Comparison of ENCODE assay signal across 30 cellular contexts in the genomic region with DNA sequence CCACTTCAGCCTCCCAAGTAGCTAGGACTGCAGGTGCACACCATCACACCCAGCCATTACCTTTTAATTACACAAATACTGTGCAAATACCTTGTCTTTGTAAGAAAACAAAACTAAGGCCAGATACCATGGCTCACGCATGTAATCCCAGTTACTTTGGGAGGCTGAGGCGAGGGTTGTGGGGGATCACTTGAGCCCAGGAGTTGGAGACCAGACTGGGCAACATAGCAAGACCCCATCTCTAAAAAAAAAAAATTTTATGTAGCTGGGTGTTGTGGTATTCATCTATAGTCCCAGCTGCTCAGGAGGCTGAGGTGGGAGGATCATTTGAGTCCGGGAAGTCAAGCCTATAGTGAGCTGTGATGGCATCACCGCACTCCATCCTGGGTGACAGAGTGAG.
DNase-seq lines count a peak whose midpoint lies in the region; ATAC-seq and TF ChIP-seq lines count a peak whose summit lies in the region.
"Had no signal": no experiment of that assay in that cellular context is flagged by ENCODE, and none has a peak within 500 bp of the region (broad histone marks: within the 10 kb centered on the region; RNA-seq: fewer than 3 reads in every experiment).

No MANE protein-coding gene starts in this region.

- no peaks in the 10 kb centered on the region for H3K27me3 Mint-ChIP-seq in activated T-helper 1 cell treated with anti-CD3 and anti-CD28 coated beads, Interleukin-12 subunit alpha, Interleukin-12 subunit beta, Interleukin-2, Interleukin-4 antibody, amounts not matched to agents 30 ng/mL and 10 ng/mL and 1 ng/mL, durations not matched to agents 14 hours and 24 hours and 36 hours (ENCODE audit: insufficient read depth)
- H3K27me3 Mint-ChIP-seq in stimulated activated naive B cell treated with anti-CD40 and anti-IgM and Interleukin-4, amounts not matched to agents 10 μg/mL and 1 μg/mL and 100 μg/mL, for 72 hours: no peaks in the 10 kb centered on the region
- H3K27me3 Mint-ChIP-seq: stimulated activated naive CD8-positive, alpha-beta T cell treated with anti-CD3 and anti-CD28 coated beads, Interleukin-15, amount 100 ng/mL, for 72 hours had no signal

- H3K4me1 Mint-ChIP-seq in activated T-helper 1 cell treated with anti-CD3 and anti-CD28 coated beads, Interleukin-12 subunit alpha, Interleukin-12 subunit beta, Interleukin-2, Interleukin-4 antibody, amounts not matched to agents 30 ng/mL and 10 ng/mL and 1 ng/mL, durations not matched to agents 14 hours and 24 hours and 36 hours (ENCODE audit: low read depth): peaks cover 78% of the 10 kb centered on the region
- H3K4me1 Mint-ChIP-seq in stimulated activated naive B cell treated with anti-CD40 and anti-IgM and Interleukin-4, amounts not matched to agents 10 μg/mL and 1 μg/mL and 100 μg/mL, for 72 hours: peaks cover 51 to 84% of the 10 kb centered on the region in 2 donors

- H3K9ac ChIP-seq in KMS-11: peak overlapping the region; percentile 55; the same call in 1 of the 2 replicates
- H3K9ac ChIP-seq: neural progenitor cell had no signal

- peak overlapping the region; percentile 89 for H3K4me2 ChIP-seq in KMS-11
- H3K4me2 ChIP-seq: neural progenitor cell had no signal

- ATAC-seq in stimulated activated naive B cell treated with anti-CD40 and anti-IgM and Interleukin-4, amounts not matched to agents 10 μg/mL and 1 μg/mL and 100 μg/mL, for 72 hours (replicated peaks): no peak
- ATAC-seq: GM12878; Right ventricle myocardium inferior; SK-N-SH treated with all-trans-retinoic acid at 6 μM for 48 hours; stimulated activated naive CD8-positive, alpha-beta T cell treated with anti-CD3 and anti-CD28 coated beads, Interleukin-15, amount 100 ng/mL, for 72 hours had no signal

- TF ChIP-seq CTCF in KMS-11 (conservative IDR thresholded peaks at IDR 0.05; ENCODE audit: low read depth, low read length): no peak

- H3K79me2 ChIP-seq in KMS-11 (ENCODE audit: insufficient read depth, low read depth): no peaks in the 10 kb centered on the region

- H3K27ac ChIP-seq in KMS-11: peak overlapping the region; percentile 92
- H3K27ac ChIP-seq: neural progenitor cell, pancreas, thoracic aorta had no signal

- intact Hi-C loops in activated T-helper 1 cell treated with anti-CD3 and anti-CD28 coated beads, Interleukin-12 subunit alpha, Interleukin-12 subunit beta, Interleukin-2, Interleukin-4 antibody, amounts not matched to agents 30 ng/mL and 10 ng/mL and 1 ng/mL, durations not matched to agents 14 hours and 24 hours and 36 hours (cut with micrococcal nuclease): loop anchor here (2.0 to 10.0 kb wide), 3 partner anchors 33 to 1441 kb away; a partner anchor contains a TSS

- peaks cover 17% of the 10 kb centered on the region for H3K36me3 Mint-ChIP-seq in activated T-helper 1 cell treated with anti-CD3 and anti-CD28 coated beads, Interleukin-12 subunit alpha, Interleukin-12 subunit beta, Interleukin-2, Interleukin-4 antibody, amounts not matched to agents 30 ng/mL and 10 ng/mL and 1 ng/mL, durations not matched to agents 14 hours and 24 hours and 36 hours (ENCODE audit: low read depth)
- H3K36me3 Mint-ChIP-seq in stimulated activated naive B cell treated with anti-CD40 and anti-IgM and Interleukin-4, amounts not matched to agents 10 μg/mL and 1 μg/mL and 100 μg/mL, for 72 hours: peaks cover 42 to 62% of the 10 kb centered on the region in 2 donors

- no peaks in the 10 kb centered on the region for H3K27me3 ChIP-seq in KMS-11 (ENCODE audit: insufficient read depth, low read depth)
- H3K27me3 ChIP-seq: BE2C, esophagus muscularis mucosa, neural progenitor cell, pancreas had no signal

- peaks cover 72% of the 10 kb centered on the region for H3K4me1 ChIP-seq in KMS-11 (ENCODE audit: low read depth, poor library complexity, severe bottlenecking)

- H4K20me1 ChIP-seq in KMS-11 (ENCODE audit: insufficient read depth): no peaks in the 10 kb centered on the region

- no peak overlapping the region for H3K4me3 Mint-ChIP-seq in activated T-helper 1 cell treated with anti-CD3 and anti-CD28 coated beads, Interleukin-12 subunit alpha, Interleukin-12 subunit beta, Interleukin-2, Interleukin-4 antibody, amounts not matched to agents 30 ng/mL and 10 ng/mL and 1 ng/mL, durations not matched to agents 14 hours and 24 hours and 36 hours
- H3K4me3 Mint-ChIP-seq in stimulated activated naive B cell treated with anti-CD40 and anti-IgM and Interleukin-4, amounts not matched to agents 10 μg/mL and 1 μg/mL and 100 μg/mL, for 72 hours: no peak overlapping the region
- H3K4me3 Mint-ChIP-seq: neural progenitor cell had no signal

- H3K9me3 Mint-ChIP-seq in activated T-helper 1 cell treated with anti-CD3 and anti-CD28 coated beads, Interleukin-12 subunit alpha, Interleukin-12 subunit beta, Interleukin-2, Interleukin-4 antibody, amounts not matched to agents 30 ng/mL and 10 ng/mL and 1 ng/mL, durations not matched to agents 14 hours and 24 hours and 36 hours: no peaks in the 10 kb centered on the region
- H3K9me3 Mint-ChIP-seq in stimulated activated naive B cell treated with anti-CD40 and anti-IgM and Interleukin-4, amounts not matched to agents 10 μg/mL and 1 μg/mL and 100 μg/mL, for 72 hours: no peaks in the 10 kb centered on the region
- H3K9me3 Mint-ChIP-seq: neural progenitor cell; stimulated activated naive CD8-positive, alpha-beta T cell treated with anti-CD3 and anti-CD28 coated beads, Interleukin-15, amount 100 ng/mL, for 72 hours had no signal

- DNase-seq in activated effector memory CD4-positive, alpha-beta T cell treated with anti-CD3 and anti-CD28 coated beads, Interleukin-2, amount 50 U/mL, for 16 hours: peak; percentile 19
- no peak for DNase-seq in activated effector memory CD4-positive, alpha-beta T cell treated with Interleukin-2 at 50 U/mL for 16 hours
- DNase-seq in activated T-helper 1 cell treated with anti-CD3 and anti-CD28 coated beads, Interleukin-12 subunit alpha, Interleukin-12 subunit beta, Interleukin-2, Interleukin-4 antibody, amounts not matched to agents 30 ng/mL and 10 ng/mL and 1 ng/mL, durations not matched to agents 14 hours and 24 hours and 36 hours (ENCODE audit: low spot score): no peak
- no peak for DNase-seq in stimulated activated naive B cell treated with anti-CD40 and anti-IgM and Interleukin-4, amounts not matched to agents 10 μg/mL and 1 μg/mL and 100 μg/mL, for 72 hours
- no peak for DNase-seq in NCI-H446 treated with DMSO at 0.1 percent for 48 hours (lab: John Stamatoyannopoulos, UW)
- DNase-seq in stimulated activated CD4-positive, alpha-beta T cell treated with anti-CD3 and anti-CD28 coated beads, Interleukin-2, amount 100 ng/mL, for 24 hours: no peak
- DNase-seq: ACHN; activated CD4-positive, alpha-beta T cell treated with anti-CD3 and anti-CD28 coated beads for 4 hours; activated gamma-delta T cell treated with Interleukin-2 at 50 U/mL for 16 hours; amygdala; BE2C; foreskin fibroblast; head of caudate nucleus; Karpas-422; kidney; NCI-H1436; NCI-H2081; NCI-H2227 treated with DMSO at 0.1 percent for 48 hours; NCI-H526 treated with DMSO at 0.1 percent for 48 hours; NK-92 treated with Interleukin-12 subunit alpha and Interleukin-12 subunit beta, amount 100 ng/mL, for 24 hours; pancreas; stimulated activated naive CD8-positive, alpha-beta T cell treated with anti-CD3 and anti-CD28 coated beads, Interleukin-15, amount 100 ng/mL, for 72 hours had no signal

- H3K36me3 ChIP-seq in KMS-11 (ENCODE audit: insufficient read depth): no peaks in the 10 kb centered on the region
- H3K36me3 ChIP-seq: BE2C, neural progenitor cell, pancreas, thoracic aorta had no signal

- H3K4me3 ChIP-seq in KMS-11 (IDR thresholded peaks at IDR 0.05; ENCODE audit: insufficient read depth, low read depth, low read length): no peak overlapping the region
- H3K4me3 ChIP-seq: esophagus muscularis mucosa, GM12878, neural progenitor cell, pancreas, skin epidermis, thoracic aorta had no signal

- peak overlapping the region; percentile 100 for H3K27ac Mint-ChIP-seq in activated T-helper 1 cell treated with anti-CD3 and anti-CD28 coated beads, Interleukin-12 subunit alpha, Interleukin-12 subunit beta, Interleukin-2, Interleukin-4 antibody, amounts not matched to agents 30 ng/mL and 10 ng/mL and 1 ng/mL, durations not matched to agents 14 hours and 24 hours and 36 hours
- peak overlapping the region; percentile 96 for H3K27ac Mint-ChIP-seq in stimulated activated naive B cell treated with anti-CD40 and anti-IgM and Interleukin-4, amounts not matched to agents 10 μg/mL and 1 μg/mL and 100 μg/mL, for 72 hours
- H3K27ac Mint-ChIP-seq: neural progenitor cell had no signal

- no peak overlapping the region for H2AFZ ChIP-seq in KMS-11 (ENCODE audit: low read depth)
- H2AFZ ChIP-seq: neural progenitor cell had no signal
